Comparison of ENCODE assay signal across 11 cellular contexts in genomic region chr2:213227458-213227857, GRCh38. TPM values are rescaled to one million over a fixed set of nuclear protein-coding genes. Genes with fewer than 3 reads are reported as not detected.
DNase-seq lines count a peak whose midpoint lies in the region; ATAC-seq and TF ChIP-seq lines count a peak whose summit lies in the region.
"Had no signal": no experiment of that assay in that cellular context is flagged by ENCODE, and none has a peak within 500 bp of the region (broad histone marks: within the 10 kb centered on the region; RNA-seq: fewer than 3 reads in every experiment).

No MANE protein-coding gene starts in this region.

- ATAC-seq in activated CD8-positive, alpha-beta memory T cell treated with anti-CD3 and anti-CD28 coated beads, Interleukin-2, amount 10 ng/mL, durations not matched to agents 7 days and 5 days: peak; percentile 51
- peak; percentile 93 for ATAC-seq in HG02642 (IDR thresholded peaks at IDR 0.05; ENCODE audit: poor library complexity, unreplicated experiment)
- peak; percentile 91 for ATAC-seq in HG03571 (IDR thresholded peaks at IDR 0.05; ENCODE audit: unreplicated experiment)

- H3K9me3 ChIP-seq in esophagus muscularis mucosa: no peaks in the 10 kb centered on the region

- H3K4me1 ChIP-seq in esophagus muscularis mucosa: no peaks in the 10 kb centered on the region

- H3K4me1 Mint-ChIP-seq in activated CD8-positive, alpha-beta memory T cell treated with anti-CD3 and anti-CD28 coated beads, Interleukin-2, amount 10 ng/mL, durations not matched to agents 7 days and 5 days: peaks cover 15% of the 10 kb centered on the region
- H3K4me1 Mint-ChIP-seq in CD14-positive monocyte: peaks cover 3% of the 10 kb centered on the region
- H3K4me1 Mint-ChIP-seq: activated naive CD4-positive, alpha-beta T cell treated with anti-CD3 and anti-CD28 coated beads, Interleukin-2, amount 50 U/mL, for 24 hours had no signal

- peak; percentile 53 for DNase-seq in activated CD8-positive, alpha-beta memory T cell treated with anti-CD3 and anti-CD28 coated beads, Interleukin-2, amount 10 ng/mL, durations not matched to agents 7 days and 5 days
- no peak for DNase-seq in activated CD8-positive, alpha-beta memory T cell treated with anti-CD3 and anti-CD28 coated beads for 24 hours
- peak; percentile 51 for DNase-seq in renal cortical epithelial cell (ENCODE audit: low read depth)
- DNase-seq in NCI-H82 treated with DMSO at 0.1 percent for 48 hours (lab: John Stamatoyannopoulos, UW; ENCODE audit: unreplicated experiment): no peak
- no peak for DNase-seq in CD14-positive monocyte (ENCODE audit: low spot score)
- DNase-seq in esophagus muscularis mucosa (ENCODE audit: extremely low spot score): no peak
- DNase-seq: stimulated activated CD4-positive, alpha-beta T cell treated with anti-CD3 and anti-CD28 coated beads, Interleukin-1b, Interleukin-23, amount 100 ng/mL, for 48 hours; T-helper 9 cell had no signal

- H3K27ac ChIP-seq in esophagus muscularis mucosa (replicated peaks in 1 of 4): no peak overlapping the region

- no peak for TF ChIP-seq POLR2A in esophagus muscularis mucosa (IDR thresholded peaks at IDR 0.05; ENCODE audit: low read depth)

- intact Hi-C loops in CD14-positive monocyte (cut with micrococcal nuclease) (no loop called here), esophagus muscularis mucosa (cut with DNase I) (no loop called here)

- no peak overlapping the region for H3K4me3 Mint-ChIP-seq in activated CD8-positive, alpha-beta memory T cell treated with anti-CD3 and anti-CD28 coated beads, Interleukin-2, amount 10 ng/mL, durations not matched to agents 7 days and 5 days
- no peak overlapping the region for H3K4me3 Mint-ChIP-seq in CD14-positive monocyte
- H3K4me3 Mint-ChIP-seq: activated naive CD4-positive, alpha-beta T cell treated with anti-CD3 and anti-CD28 coated beads, Interleukin-2, amount 50 U/mL, for 24 hours had no signal

- TF ChIP-seq EP300 in esophagus muscularis mucosa (IDR thresholded peaks at IDR 0.05): no peak

- no peak for TF ChIP-seq CTCF in CD14-positive monocyte (IDR thresholded peaks at IDR 0.05)
- no peak for TF ChIP-seq CTCF in esophagus muscularis mucosa (IDR thresholded peaks at IDR 0.05)

- H3K9me3 Mint-ChIP-seq in activated CD8-positive, alpha-beta memory T cell treated with anti-CD3 and anti-CD28 coated beads, Interleukin-2, amount 10 ng/mL, durations not matched to agents 7 days and 5 days (ENCODE audit: low read depth): no peaks in the 10 kb centered on the region
- H3K9me3 Mint-ChIP-seq in CD14-positive monocyte: no peaks in the 10 kb centered on the region
- H3K9me3 Mint-ChIP-seq: activated naive CD4-positive, alpha-beta T cell treated with anti-CD3 and anti-CD28 coated beads, Interleukin-2, amount 50 U/mL, for 24 hours had no signal

- H3K4me3 ChIP-seq in esophagus muscularis mucosa: no peak overlapping the region

- H3K27me3 Mint-ChIP-seq in activated CD8-positive, alpha-beta memory T cell treated with anti-CD3 and anti-CD28 coated beads, Interleukin-2, amount 10 ng/mL, durations not matched to agents 7 days and 5 days: no peaks in the 10 kb centered on the region
- H3K27me3 Mint-ChIP-seq in CD14-positive monocyte (ENCODE audit: low read depth in 3 of 3): no peaks in the 10 kb centered on the region

- no peaks in the 10 kb centered on the region for H3K27me3 ChIP-seq in esophagus muscularis mucosa

- H3K27ac Mint-ChIP-seq in activated CD8-positive, alpha-beta memory T cell treated with anti-CD3 and anti-CD28 coated beads, Interleukin-2, amount 10 ng/mL, durations not matched to agents 7 days and 5 days: no peak overlapping the region
- H3K27ac Mint-ChIP-seq in CD14-positive monocyte: no peak overlapping the region
- H3K27ac Mint-ChIP-seq: activated naive CD4-positive, alpha-beta T cell treated with anti-CD3 and anti-CD28 coated beads, Interleukin-2, amount 50 U/mL, for 24 hours had no signal

- H3K36me3 Mint-ChIP-seq in activated CD8-positive, alpha-beta memory T cell treated with anti-CD3 and anti-CD28 coated beads, Interleukin-2, amount 10 ng/mL, durations not matched to agents 7 days and 5 days: no peaks in the 10 kb centered on the region
- no peaks in the 10 kb centered on the region for H3K36me3 Mint-ChIP-seq in CD14-positive monocyte
- H3K36me3 Mint-ChIP-seq: activated naive CD4-positive, alpha-beta T cell treated with anti-CD3 and anti-CD28 coated beads, Interleukin-2, amount 50 U/mL, for 24 hours had no signal

- no peaks in the 10 kb centered on the region for H3K36me3 ChIP-seq in esophagus muscularis mucosa

- CTCF ChIA-PET in activated CD8-positive, alpha-beta memory T cell treated with anti-CD3 and anti-CD28 coated beads, Interleukin-2, amount 10 ng/mL, durations not matched to agents 7 days and 5 days (lab: Charles Lee): no interaction called here

RNA-seq across cellular contexts. Expression of gene SPAG16, which starts 56.8 kb away (rescaled TPM):
- total RNA-seq in activated CD8-positive, alpha-beta memory T cell treated with anti-CD3 and anti-CD28 coated beads, Interleukin-2, amount 10 ng/mL, durations not matched to agents 7 days and 5 days: 10 to 100 TPM in 1 of 2 experiments, 1 to 10 TPM in 1; 7.4 to 10.1 TPM
- total RNA-seq in renal cortical epithelial cell (28.3 and 60.7 TPM in 2 replicates), esophagus muscularis mucosa (10 to 100 TPM; 26.8 to 36.1 (median 31.0) TPM)
- polyA plus RNA-seq in CD14-positive monocyte: under 1 TPM in 1 of 2 donors, not detected in 1; 0.30 TPM

Comparison
In these comparisons a context has a peak if more than half of its experiments do, and no peak if none do; other contexts are left out.
1. DNase-seq: peak in activated CD8-positive, alpha-beta memory T cell treated with anti-CD3 and anti-CD28 coated beads, Interleukin-2, amount 10 ng/mL, durations not matched to agents 7 days and 5 days (single experiment) and renal cortical epithelial cell (single experiment); none in activated CD8-positive, alpha-beta memory T cell treated with anti-CD3 and anti-CD28 coated beads for 24 hours (single experiment), NCI-H82 treated with DMSO at 0.1 percent for 48 hours (single experiment), CD14-positive monocyte (single experiment) and esophagus muscularis mucosa (single experiment).
2. Peak in every context shown above with its lines, with median percentiles within 50 percentile points of each other: ATAC-seq.